8 cellular contexts compared by ENCODE assay signal in genomic region chr16:84617068-84617630, GRCh38. TPM values are rescaled to one million over a fixed set of nuclear protein-coding genes. Genes with fewer than 3 reads are reported as not detected.
DNase-seq lines count a peak whose midpoint lies in the region; ATAC-seq and TF ChIP-seq lines count a peak whose summit lies in the region.

No MANE protein-coding gene starts in this region.

- intact Hi-C loops in psoas muscle (cut with DNase I) = loop anchor here in 1 of 2 donors (1.0 kb wide), 1 partner anchor 105 kb away; no protein-coding TSS in a partner anchor

- ATAC-seq in GM19452 (IDR thresholded peaks at IDR 0.05; ENCODE audit: unreplicated experiment) = peak; percentile 38
- peak; percentile 63 to 66 for ATAC-seq in activated T-cell treated with anti-CD3 and anti-CD28 coated beads, Interleukin-2, amount 50 U/mL, for 4 hours
- peak; percentile 29 for ATAC-seq in foreskin keratinocyte
- peak in 2 of 4 donors; percentile 4 to 12 for ATAC-seq in psoas muscle
- no peak for ATAC-seq in omental fat pad (ENCODE audit: low FRiP score)

- peaks cover 20% of the 10 kb centered on the region for H3K4me1 ChIP-seq in foreskin keratinocyte
- peaks cover 10% of the 10 kb centered on the region for H3K4me1 ChIP-seq in psoas muscle

- H3K36me3 ChIP-seq in psoas muscle (ENCODE audit: insufficient read depth in 1 of 2, low read depth in 1 of 2) = no peaks in the 10 kb centered on the region

- WGBS in psoas muscle, 3 donors = 3 to 9% (median 7%) methylated on average over 30 of the region's 30 CpGs

- TF ChIP-seq CTCF in C4-2B (conservative IDR thresholded peaks at IDR 0.05) = no peak
- TF ChIP-seq CTCF in foreskin keratinocyte (conservative IDR thresholded peaks at IDR 0.05) = no peak
- TF ChIP-seq CTCF in psoas muscle (IDR thresholded peaks at IDR 0.05) = no peak
- no peak for TF ChIP-seq CTCF in omental fat pad (IDR thresholded peaks at IDR 0.05)

- H3K4me3 Mint-ChIP-seq in activated T-cell treated with anti-CD3 and anti-CD28 coated beads, Interleukin-2, amount 50 U/mL, for 4 hours = peak overlapping the region; percentile 95

- H3K4me1 Mint-ChIP-seq in activated T-cell treated with anti-CD3 and anti-CD28 coated beads, Interleukin-2, amount 50 U/mL, for 4 hours (ENCODE audit: low read depth) = peaks cover 54% of the 10 kb centered on the region

- DNase-seq in HT-29 (ENCODE audit: low spot score) (peak; percentile 29), foreskin keratinocyte (peak in 1 of 2 donors; percentile 41), psoas muscle (no peak), NCI-H128 (lab: John Stamatoyannopoulos, UW; ENCODE audit: unreplicated experiment) (no peak), omental fat pad (ENCODE audit: low spot score) (no peak)
- DNase-seq in activated T-cell treated with anti-CD3 and anti-CD28 coated beads, Interleukin-2, amount 50 U/mL, for 4 hours = peak; percentile 39

- H3K27me3 ChIP-seq in foreskin keratinocyte (no peaks in the 10 kb centered on the region), psoas muscle (ENCODE audit: insufficient read depth in 3 of 3, low read length in 2 of 3) (peaks cover 0 to 41% (median 2%) of the 10 kb centered on the region in 3 donors)

- peak overlapping the region; percentile 72 for H3K27ac ChIP-seq in C4-2B
- H3K27ac ChIP-seq in foreskin keratinocyte = peak overlapping the region; percentile 1
- H3K27ac ChIP-seq in psoas muscle = no peak overlapping the region

- H3K9me3 Mint-ChIP-seq in activated T-cell treated with anti-CD3 and anti-CD28 coated beads, Interleukin-2, amount 50 U/mL, for 4 hours = no peaks in the 10 kb centered on the region

- H3K4me3 ChIP-seq in psoas muscle = peak overlapping the region; percentile 69

- H3K9me3 ChIP-seq in psoas muscle = no peaks in the 10 kb centered on the region

- peaks cover 17% of the 10 kb centered on the region for H3K36me3 Mint-ChIP-seq in activated T-cell treated with anti-CD3 and anti-CD28 coated beads, Interleukin-2, amount 50 U/mL, for 4 hours (ENCODE audit: insufficient read depth)

- no peaks in the 10 kb centered on the region for H3K27me3 Mint-ChIP-seq in activated T-cell treated with anti-CD3 and anti-CD28 coated beads, Interleukin-2, amount 50 U/mL, for 4 hours (ENCODE audit: low read depth)

RNA-seq across cellular contexts. Expression of gene COTL1, which starts 0.7 kb away (rescaled TPM):
- 105 and 121 TPM in 2 replicates for total RNA-seq in HT-29 (2014; rRNA removed; shearing (Covaris generic))
- 100 to 1,000 TPM; 209 to 331 (median 274) TPM for total RNA-seq in activated T-cell treated with anti-CD3 and anti-CD28 coated beads, Interleukin-2, amount 50 U/mL, for 4 hours
- total RNA-seq in foreskin keratinocyte (181 and 188 TPM in 2 replicates), psoas muscle (10 to 100 TPM in 2 of 4 donors, 1 to 10 TPM in 2; 7.0 to 11.9 (median 10.4) TPM), omental fat pad (10 to 100 TPM; 55.3 to 95.1 (median 78.4) TPM)
- polyA plus RNA-seq in foreskin keratinocyte (255 and 260 TPM in 2 replicates), psoas muscle (10 to 100 TPM in 1 of 3 donors, 1 to 10 TPM in 2; 6.1 to 44.5 (median 7.1) TPM)

RNA-seq across cellular contexts. Expression of gene KLHL36, which starts 31.2 kb away (rescaled TPM):
- total RNA-seq in HT-29 (2014; rRNA removed; shearing (Covaris generic)) = 64.9 and 70.1 TPM in 2 replicates
- total RNA-seq in activated T-cell treated with anti-CD3 and anti-CD28 coated beads, Interleukin-2, amount 50 U/mL, for 4 hours = 10 to 100 TPM; 28.9 to 32.1 (median 31.0) TPM
- total RNA-seq in foreskin keratinocyte (37.9 and 39.8 TPM in 2 replicates), psoas muscle (10 to 100 TPM; 13.1 to 19.3 (median 15.9) TPM), omental fat pad (10 to 100 TPM; 60.0 to 72.2 (median 65.8) TPM)
- polyA plus RNA-seq in foreskin keratinocyte (14.6 and 15.7 TPM in 2 replicates), psoas muscle (10 to 100 TPM in 2 of 3 donors, 1 to 10 TPM in 1; 5.9 to 11.2 (median 11.1) TPM)

Comparison
In these comparisons a context has a peak if more than half of its experiments do, and no peak if none do; other contexts are left out.
1. DNase-seq: peak in HT-29 (single experiment) and activated T-cell treated with anti-CD3 and anti-CD28 coated beads, Interleukin-2, amount 50 U/mL, for 4 hours (single experiment); none in psoas muscle (0 of 2), NCI-H128 (single experiment) and omental fat pad (single experiment).